In the genomic region with DNA sequence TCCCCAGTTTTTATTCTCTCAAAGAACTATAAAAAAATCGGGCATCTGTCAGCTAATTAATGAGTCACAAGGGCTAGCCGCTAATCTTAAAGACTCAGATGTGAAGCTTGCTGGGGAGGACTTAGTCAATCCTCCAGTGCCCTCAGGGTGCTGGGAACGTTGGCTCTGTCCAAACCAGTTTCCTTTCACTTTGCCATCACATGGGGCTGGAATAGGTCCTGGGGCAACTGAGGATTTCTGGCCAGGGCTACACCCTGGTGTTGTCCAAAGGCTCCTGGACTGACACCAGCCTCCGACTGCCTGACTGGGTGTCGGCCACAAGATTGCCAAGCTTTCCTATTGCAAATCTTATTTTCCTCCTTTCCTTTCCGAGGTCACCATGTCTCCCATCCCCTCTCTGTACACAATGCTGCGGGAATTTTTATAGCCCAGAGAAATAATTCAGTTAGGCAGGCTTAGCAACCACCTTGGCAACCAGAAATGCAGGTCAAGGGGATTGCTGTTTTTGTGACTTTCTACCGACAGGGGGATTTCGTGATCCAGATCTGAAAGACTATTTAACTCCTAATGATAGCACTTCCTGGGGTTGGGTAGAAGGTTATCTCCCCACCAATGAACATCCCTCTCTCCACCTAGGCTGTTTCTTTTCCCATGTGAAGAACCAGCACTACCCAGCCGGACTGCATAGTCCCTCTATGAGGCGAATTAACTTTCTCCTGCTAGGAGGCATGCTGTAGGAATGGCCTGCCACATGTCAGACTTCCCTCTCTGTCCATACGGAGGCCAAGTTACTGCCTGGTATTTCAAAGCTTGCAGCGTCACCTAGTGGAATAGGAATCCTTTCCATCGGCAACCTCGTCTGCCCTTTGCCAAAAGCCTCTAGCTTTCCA, we compare ENCODE assay signal across 1 cellular context.
TF ChIP-seq lines count a peak whose summit lies in the region.

No MANE protein-coding gene starts in this region.

TF ChIP-seq in K562, 482 proteins besides CTCF, POLR2A, EP300 and RAD21 (continues in another document):
- peak; percentile 23; the same call in 1 of the 2 replicates for TF ChIP-seq MAFF (IDR thresholded peaks at IDR 0.05; ENCODE audit: low read length)
- no peak for TF ChIP-seq SMAD1 (IDR thresholded peaks at IDR 0.05; ENCODE audit: low read depth, low read length, partially characterized antibody)
- 0 out of 2 replicates have a peak, but pooled peaks have one; percentile 38 for TF ChIP-seq ZNF384 (IDR thresholded peaks at IDR 0.05; ENCODE audit: low read depth, low read length)
- TF ChIP-seq ARID3B (CRISPR knock-in tag; IDR thresholded peaks at IDR 0.05; ENCODE audit: borderline replicate concordance), result no peak
- TF ChIP-seq, protein P1, sequence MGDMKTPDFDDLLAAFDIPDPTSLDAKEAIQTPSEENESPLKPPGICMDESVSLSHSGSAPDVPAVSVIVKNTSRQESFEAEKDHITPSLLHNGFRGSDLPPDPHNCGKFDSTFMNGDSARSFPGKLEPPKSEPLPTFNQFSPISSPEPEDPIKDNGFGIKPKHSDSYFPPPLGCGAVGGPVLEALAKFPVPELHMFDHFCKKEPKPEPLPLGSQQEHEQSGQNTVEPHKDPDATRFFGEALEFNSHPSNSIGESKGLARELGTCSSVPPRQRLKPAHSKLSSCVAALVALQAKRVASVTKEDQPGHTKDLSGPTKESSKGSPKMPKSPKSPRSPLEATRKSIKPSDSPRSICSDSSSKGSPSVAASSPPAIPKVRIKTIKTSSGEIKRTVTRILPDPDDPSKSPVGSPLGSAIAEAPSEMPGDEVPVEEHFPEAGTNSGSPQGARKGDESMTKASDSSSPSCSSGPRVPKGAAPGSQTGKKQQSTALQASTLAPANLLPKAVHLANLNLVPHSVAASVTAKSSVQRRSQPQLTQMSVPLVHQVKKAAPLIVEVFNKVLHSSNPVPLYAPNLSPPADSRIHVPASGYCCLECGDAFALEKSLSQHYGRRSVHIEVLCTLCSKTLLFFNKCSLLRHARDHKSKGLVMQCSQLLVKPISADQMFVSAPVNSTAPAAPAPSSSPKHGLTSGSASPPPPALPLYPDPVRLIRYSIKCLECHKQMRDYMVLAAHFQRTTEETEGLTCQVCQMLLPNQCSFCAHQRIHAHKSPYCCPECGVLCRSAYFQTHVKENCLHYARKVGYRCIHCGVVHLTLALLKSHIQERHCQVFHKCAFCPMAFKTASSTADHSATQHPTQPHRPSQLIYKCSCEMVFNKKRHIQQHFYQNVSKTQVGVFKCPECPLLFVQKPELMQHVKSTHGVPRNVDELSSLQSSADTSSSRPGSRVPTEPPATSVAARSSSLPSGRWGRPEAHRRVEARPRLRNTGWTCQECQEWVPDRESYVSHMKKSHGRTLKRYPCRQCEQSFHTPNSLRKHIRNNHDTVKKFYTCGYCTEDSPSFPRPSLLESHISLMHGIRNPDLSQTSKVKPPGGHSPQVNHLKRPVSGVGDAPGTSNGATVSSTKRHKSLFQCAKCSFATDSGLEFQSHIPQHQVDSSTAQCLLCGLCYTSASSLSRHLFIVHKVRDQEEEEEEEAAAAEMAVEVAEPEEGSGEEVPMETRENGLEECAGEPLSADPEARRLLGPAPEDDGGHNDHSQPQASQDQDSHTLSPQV (IDR thresholded peaks at IDR 0.05), result 0 out of 2 replicates have a peak, but pooled peaks have one; percentile 52
- TF ChIP-seq CAMTA2 (CRISPR knock-in tag; conservative IDR thresholded peaks at IDR 0.05), result no peak
- TF ChIP-seq FOSL1 (tag; conservative IDR thresholded peaks at IDR 0.05), result peak; percentile 40; the same call in 1 of the 2 replicates
- peak; percentile 43; the same call in 1 of the 2 replicates for TF ChIP-seq TEAD4 (IDR thresholded peaks at IDR 0.05; ENCODE audit: low read length)
- no peak for TF ChIP-seq TEAD4 (CRISPR knock-in tag; IDR thresholded peaks at IDR 0.05; ENCODE audit: borderline replicate concordance)
- TF ChIP-seq JUN (IDR thresholded peaks at IDR 0.05; ENCODE audit: borderline replicate concordance, low read depth, low read length), result 0 out of 2 replicates have a peak, but pooled peaks have one; percentile 25
- TF ChIP-seq JUN (CRISPR knock-in tag; IDR thresholded peaks at IDR 0.05; ENCODE audit: borderline replicate concordance), result no peak
- TF ChIP-seq, protein P2, sequence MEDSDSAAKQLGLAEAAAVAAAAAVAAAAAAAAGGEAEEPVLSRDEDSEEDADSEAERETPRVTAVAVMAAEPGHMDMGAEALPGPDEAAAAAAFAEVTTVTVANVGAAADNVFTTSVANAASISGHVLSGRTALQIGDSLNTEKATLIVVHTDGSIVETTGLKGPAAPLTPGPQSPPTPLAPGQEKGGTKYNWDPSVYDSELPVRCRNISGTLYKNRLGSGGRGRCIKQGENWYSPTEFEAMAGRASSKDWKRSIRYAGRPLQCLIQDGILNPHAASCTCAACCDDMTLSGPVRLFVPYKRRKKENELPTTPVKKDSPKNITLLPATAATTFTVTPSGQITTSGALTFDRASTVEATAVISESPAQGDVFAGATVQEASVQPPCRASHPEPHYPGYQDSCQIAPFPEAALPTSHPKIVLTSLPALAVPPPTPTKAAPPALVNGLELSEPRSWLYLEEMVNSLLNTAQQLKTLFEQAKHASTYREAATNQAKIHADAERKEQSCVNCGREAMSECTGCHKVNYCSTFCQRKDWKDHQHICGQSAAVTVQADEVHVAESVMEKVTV (CRISPR knock-in tag; IDR thresholded peaks at IDR 0.05), result peak; percentile 77
- peak; percentile 25; the same call in 1 of the 2 replicates for TF ChIP-seq JUND (IDR thresholded peaks at IDR 0.05; ENCODE audit: borderline replicate concordance, low read depth, low read length)
- no peak; the same call in 2 of the 3 replicates for TF ChIP-seq JUND (tag; IDR thresholded peaks at IDR 0.05; ENCODE audit: borderline replicate concordance, low read depth, low read length)
- no peak for TF ChIP-seq PPARD (CRISPR knock-in tag; IDR thresholded peaks at IDR 0.05)
- peak in 1 of 2 experiments; percentile 53; a peak in 2 of 3 replicates for TF ChIP-seq CBX3 (IDR thresholded peaks at IDR 0.05; ENCODE audit: borderline replicate concordance in 1 of 2, low read length in 2 of 2)
- peak; percentile 43; the same call in 1 of the 2 replicates for TF ChIP-seq CREB3L1 (IDR thresholded peaks at IDR 0.05; ENCODE audit: borderline replicate concordance, low read depth)
- 0 out of 2 replicates have a peak, but pooled peaks have one; percentile 30 for TF ChIP-seq ZNF316 (IDR thresholded peaks at IDR 0.05)
- TF ChIP-seq MYC (IDR thresholded peaks at IDR 0.05; ENCODE audit: low read depth, low read length), result peak; percentile 80
- no peak for TF ChIP-seq MYC (CRISPR knock-in tag; IDR thresholded peaks at IDR 0.05; ENCODE audit: borderline replicate concordance, low read depth)
- TF ChIP-seq SMC3 (conservative IDR thresholded peaks at IDR 0.05; ENCODE audit: insufficient read depth, low read depth, low read length), result peak; percentile 81
- peak; percentile 76; the same call in 1 of the 2 replicates for TF ChIP-seq CC2D1A (IDR thresholded peaks at IDR 0.05)
- peak; percentile 78 for TF ChIP-seq L3MBTL2 (IDR thresholded peaks at IDR 0.05)
- TF ChIP-seq, protein P3, sequence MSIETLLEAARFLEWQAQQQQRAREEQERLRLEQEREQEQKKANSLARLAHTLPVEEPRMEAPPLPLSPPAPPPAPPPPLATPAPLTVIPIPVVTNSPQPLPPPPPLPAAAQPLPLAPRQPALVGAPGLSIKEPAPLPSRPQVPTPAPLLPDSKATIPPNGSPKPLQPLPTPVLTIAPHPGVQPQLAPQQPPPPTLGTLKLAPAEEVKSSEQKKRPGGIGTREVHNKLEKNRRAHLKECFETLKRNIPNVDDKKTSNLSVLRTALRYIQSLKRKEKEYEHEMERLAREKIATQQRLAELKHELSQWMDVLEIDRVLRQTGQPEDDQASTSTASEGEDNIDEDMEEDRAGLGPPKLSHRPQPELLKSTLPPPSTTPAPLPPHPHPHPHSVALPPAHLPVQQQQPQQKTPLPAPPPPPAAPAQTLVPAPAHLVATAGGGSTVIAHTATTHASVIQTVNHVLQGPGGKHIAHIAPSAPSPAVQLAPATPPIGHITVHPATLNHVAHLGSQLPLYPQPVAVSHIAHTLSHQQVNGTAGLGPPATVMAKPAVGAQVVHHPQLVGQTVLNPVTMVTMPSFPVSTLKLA (conservative IDR thresholded peaks at IDR 0.05), result peak; percentile 51 to 69; a peak in 3 of 4 replicates
- 0 out of 2 replicates have a peak, but pooled peaks have one; percentile 36 for TF ChIP-seq GABPA (tag; conservative IDR thresholded peaks at IDR 0.05; ENCODE audit: low read depth)
- TF ChIP-seq, protein P4, sequence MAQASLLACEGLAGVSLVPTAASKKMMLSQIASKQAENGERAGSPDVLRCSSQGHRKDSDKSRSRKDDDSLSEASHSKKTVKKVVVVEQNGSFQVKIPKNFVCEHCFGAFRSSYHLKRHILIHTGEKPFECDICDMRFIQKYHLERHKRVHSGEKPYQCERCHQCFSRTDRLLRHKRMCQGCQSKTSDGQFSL (CRISPR knock-in tag; IDR thresholded peaks at IDR 0.05), result no peak
- TF ChIP-seq, protein P4 (tag; IDR thresholded peaks at IDR 0.05), result no peak
- peak; percentile 66 for TF ChIP-seq EP400 (IDR thresholded peaks at IDR 0.05)
- 0 out of 2 replicates have a peak, but pooled peaks have one; percentile 14 for TF ChIP-seq ETV1 (tag; conservative IDR thresholded peaks at IDR 0.05; ENCODE audit: low read depth)
- peak; percentile 46 for TF ChIP-seq ELF1 (tag; IDR thresholded peaks at IDR 0.05)
- TF ChIP-seq TCF3 (CRISPR knock-in tag; IDR thresholded peaks at IDR 0.05), result peak; percentile 16; the same call in 1 of the 2 replicates
- TF ChIP-seq ZNF76 (CRISPR knock-in tag; IDR thresholded peaks at IDR 0.05; ENCODE audit: borderline replicate concordance), result no peak
- 0 out of 4 replicates have a peak, but pooled peaks of 1 of the 2 experiments have one; percentile 38 for TF ChIP-seq TEAD1 (CRISPR knock-in tag; IDR thresholded peaks at IDR 0.05)
- TF ChIP-seq ZNF263 (CRISPR knock-in tag; IDR thresholded peaks at IDR 0.05; ENCODE audit: borderline replicate concordance), result peak; percentile 65; the same call in 1 of the 2 replicates
- TF ChIP-seq ZNF766 (CRISPR knock-in tag; conservative IDR thresholded peaks at IDR 0.05), result peak; percentile 39; the same call in 1 of the 2 replicates
